29 cellular contexts compared by ENCODE assay signal in genomic region chr4:57184378-57185031, GRCh38.
A peak's percentile ranks its signal among the peaks of the same experiment; 100 is the strongest.
DNase-seq lines count a peak whose midpoint lies in the region; ATAC-seq, FAIRE-seq and TF ChIP-seq lines count a peak whose summit lies in the region.
"Had no signal": no experiment of that assay in that cellular context is flagged by ENCODE, and none has a peak within 500 bp of the region (broad histone marks: within the 10 kb centered on the region; RNA-seq: fewer than 3 reads in every experiment).

No MANE protein-coding gene starts in this region.

- peaks cover 4% of the 10 kb centered on the region for H3K4me1 ChIP-seq in foreskin keratinocyte
- H3K4me1 ChIP-seq: breast epithelium, stomach, tibial nerve had no signal

- H3K27ac ChIP-seq in foreskin keratinocyte = no peak overlapping the region
- H3K27ac ChIP-seq: breast epithelium, skin epidermis, stomach, tibial nerve had no signal

- FAIRE-seq in urothelium cell line (lab: Jason Lieb, UNC) = no peak
- FAIRE-seq: A204.1, islet of Langerhans had no signal

- ATAC-seq in foreskin keratinocyte = peak; percentile 22
- no peak for ATAC-seq in HG03108 (IDR thresholded peaks at IDR 0.05; ENCODE audit: unreplicated experiment)
- ATAC-seq: activated CD4-positive, alpha-beta T cell treated with anti-CD3 and anti-CD28 coated beads for 36 hours; left ventricle myocardium superior; natural killer cell had no signal

- DNase-seq in NOMO-1 treated with DMSO at 0.1 percent for 48 hours (lab: John Stamatoyannopoulos, UW; ENCODE audit: unreplicated experiment) = peak; percentile 21
- DNase-seq in NOMO-1 (lab: John Stamatoyannopoulos, UW; ENCODE audit: unreplicated experiment in 2 of 2) = no peak
- DNase-seq in NCI-H82 (lab: John Stamatoyannopoulos, UW) = peak; percentile 85
- DNase-seq in foreskin keratinocyte = no peak
- DNase-seq in urothelium cell line (ENCODE audit: low spot score) = peak; percentile 77
- DNase-seq in stimulated activated CD4-positive, alpha-beta T cell treated with anti-CD3 and anti-CD28 coated beads, Interleukin-12 subunit alpha, Interleukin-12 subunit beta, amount 100 ng/mL, for 4 hours = no peak
- no peak for DNase-seq in activated CD8-positive, alpha-beta memory T cell treated with anti-CD3 and anti-CD28 coated beads, Interleukin-2, amount 50 U/mL, for 48 hours
- DNase-seq: activated CD4-positive, alpha-beta T cell treated with anti-CD3 and anti-CD28 coated beads for 36 hours; activated CD8-positive, alpha-beta memory T cell treated with anti-CD3 and anti-CD28 coated beads for 24 hours; activated T-cell treated with anti-CD3 and anti-CD28 coated beads, Interleukin-2, amount 50 U/mL, for 24 hours; AML-193; CD4-positive, alpha-beta memory T cell; DMS53; left ventricle myocardium superior; natural killer cell; NCI-H1105; NCI-H187 treated with DMSO at 0.1 percent for 48 hours; NCI-H226; NCI-H774; OCI-M1; SK-N-SH; stimulated activated CD8-positive, alpha-beta memory T cell treated with anti-CD3 and anti-CD28 coated beads, Interleukin-4, amount 100 ng/mL, for 48 hours; stomach had no signal

- H3K27me3 ChIP-seq in foreskin keratinocyte = no peaks in the 10 kb centered on the region
- H3K27me3 ChIP-seq: breast epithelium, stomach, tibial nerve had no signal

- no peak for TF ChIP-seq CTCF in foreskin keratinocyte (conservative IDR thresholded peaks at IDR 0.05)

Comparison
In these comparisons a context has a peak if more than half of its experiments do, and no peak if none do; other contexts are left out.
1. DNase-seq: peak in NOMO-1 treated with DMSO at 0.1 percent for 48 hours (single experiment), NCI-H82 (single experiment) and urothelium cell line (single experiment); none in NOMO-1 (0 of 2), foreskin keratinocyte (0 of 2), stimulated activated CD4-positive, alpha-beta T cell treated with anti-CD3 and anti-CD28 coated beads, Interleukin-12 subunit alpha, Interleukin-12 subunit beta, amount 100 ng/mL, for 4 hours (single experiment) and activated CD8-positive, alpha-beta memory T cell treated with anti-CD3 and anti-CD28 coated beads, Interleukin-2, amount 50 U/mL, for 48 hours (single experiment).